ENCODE assay signal across 8 cellular contexts in genomic region chr4:71187399-71188196, GRCh38.
DNase-seq lines count a peak whose midpoint lies in the region; ATAC-seq and TF ChIP-seq lines count a peak whose summit lies in the region.

No MANE protein-coding gene starts in this region.

- H3K4me3 ChIP-seq in epithelial cell of esophagus (ENCODE audit: low read length) (peak overlapping the region; percentile 19), muscle layer of duodenum (ENCODE audit: low read depth in 1 of 2, low read length in 2 of 2) (peak overlapping the region; percentile 47 to 88), transverse colon (peak overlapping the region; percentile 72 to 89 (median 81))

- peak; percentile 77 for TF ChIP-seq POLR2A in transverse colon (IDR thresholded peaks at IDR 0.05)

- ATAC-seq in HG03378 (IDR thresholded peaks at IDR 0.05; ENCODE audit: unreplicated experiment) (peak; percentile 40), GM18520 (IDR thresholded peaks at IDR 0.05; ENCODE audit: unreplicated experiment) (no peak)

- H3K36me3 ChIP-seq in muscle layer of duodenum (ENCODE audit: control insufficient read depth in 1 of 2, insufficient read depth in 2 of 2, low read length in 2 of 2) = no peaks in the 10 kb centered on the region
- no peaks in the 10 kb centered on the region for H3K36me3 ChIP-seq in transverse colon

- intact Hi-C loops in transverse colon (cut with DNase I; ENCODE audit: low total_unique reads) = no loop called here

- no peak for TF ChIP-seq EP300 in transverse colon (IDR thresholded peaks at IDR 0.05; ENCODE audit: low read depth)

- in situ Hi-C loops in transverse colon (cut with MboI; ENCODE audit: low pct_ligation_motif_present in 1 of 4, low pct_unique_long_range_greater_than_20kb in 1 of 4, low sequenced_read_pairs in 3 of 4) = loop anchor here in 1 of 4 donors (10.0 kb wide), 1 partner anchor 527 kb away; no protein-coding TSS in a partner anchor

- DNase-seq in GM10248 (ENCODE audit: extremely low spot score) (peak; percentile 26), epithelial cell of esophagus (ENCODE audit: low read depth) (peak; percentile 34), transverse colon (peak; percentile 56), pons (ENCODE audit: low spot score) (no peak)
- DNase-seq in activated CD4-positive, alpha-beta T cell treated with anti-CD3 and anti-CD28 coated beads, Interleukin-2, amount 50 U/mL, for 48 hours = peak; percentile 10 to 30

- H3K9me3 ChIP-seq in muscle layer of duodenum (ENCODE audit: control insufficient read depth in 1 of 2, low read length in 2 of 2) = no peaks in the 10 kb centered on the region
- no peaks in the 10 kb centered on the region for H3K9me3 ChIP-seq in transverse colon

- peaks cover 6 to 11% of the 10 kb centered on the region in 2 donors for H3K4me1 ChIP-seq in muscle layer of duodenum (ENCODE audit: control insufficient read depth in 1 of 2, insufficient read depth in 2 of 2, low read length in 2 of 2)
- peaks cover 0 to 17% (median 7%) of the 10 kb centered on the region in 4 donors for H3K4me1 ChIP-seq in transverse colon

- 1 to 6% methylated on average over 3 to 43 of the region's 46 CpGs for WGBS in transverse colon (ENCODE audit: low coverage in 1 of 2), 2 donors

- H3K27ac ChIP-seq in muscle layer of duodenum (ENCODE audit: low read length) (peak overlapping the region; percentile 17), transverse colon (peak overlapping the region; percentile 81 to 92 (median 86))

- POLR2A ChIA-PET in GM10248 (lab: Yijun Ruan, JAX) = no interaction called here

- H3K27me3 ChIP-seq in muscle layer of duodenum (ENCODE audit: low read depth, low read length) (no peaks in the 10 kb centered on the region), transverse colon (no peaks in the 10 kb centered on the region)

- CTCF ChIA-PET in GM10248 (lab: Yijun Ruan, JAX) = interaction anchor here (0.9 kb wide), 1 partner anchor 21 kb away, joined by 3 read pairs; no protein-coding TSS in a partner anchor

- no peak for TF ChIP-seq CTCF in GM10248 (IDR thresholded peaks at IDR 0.05; ENCODE audit: control extremely low read depth, extremely low read depth, low read depth, missing control alignments)
- no peak for TF ChIP-seq CTCF in epithelial cell of esophagus (IDR thresholded peaks at IDR 0.05; ENCODE audit: insufficient read depth, low read depth, low read length, missing control alignments)
- no peak for TF ChIP-seq CTCF in transverse colon (IDR thresholded peaks at IDR 0.05)

Comparison
In these comparisons a context has a peak if more than half of its experiments do, and no peak if none do; other contexts are left out.
1. H3K4me3 ChIP-seq: peak in every context shown above with its lines; median percentile 81 in transverse colon; 68 in muscle layer of duodenum; 19 in epithelial cell of esophagus.